33 cellular contexts compared by ENCODE assay signal in genomic region chr11:71190551-71190950, GRCh38.
"Had no signal": no experiment of that assay in that cellular context is flagged by ENCODE, and none has a peak within 500 bp of the region (broad histone marks: within the 10 kb centered on the region; RNA-seq: fewer than 3 reads in every experiment).

No MANE protein-coding gene starts in this region.

- H3K36me3 ChIP-seq: ascending aorta, cardiac muscle cell, Peyer's patch had no signal

- DNase-seq: activated CD4-positive, alpha-beta T cell treated with anti-CD3 and anti-CD28 coated beads, Interleukin-2, amount 10 ng/mL, durations not matched to agents 24 days and 14 days; activated CD4-positive, alpha-beta T cell treated with anti-CD3 and anti-CD28 coated beads, Interleukin-2, amount 50 U/mL, for 4 hours; activated CD4-positive, CD25-positive, alpha-beta regulatory T cell; activated CD8-positive, alpha-beta T cell treated with anti-CD3 and anti-CD28 coated beads for 36 hours; activated naive CD4-positive, alpha-beta T cell; activated naive CD4-positive, alpha-beta T cell treated with anti-CD3 and anti-CD28 coated beads, Interleukin-2, amount 50 U/mL, for 16 hours; activated naive CD8-positive, alpha-beta T cell treated with anti-CD3 and anti-CD28 coated beads for 36 hours; activated T-cell treated with anti-CD3 and anti-CD28 coated beads, Interleukin-2, amount 50 U/mL, for 4 hours; amniotic stem cell; Karpas-422; KBM-7; NCI-H1105 treated with DMSO at 0.1 percent for 48 hours; NCI-H1436; NCI-H1694; NCI-H1930; NCI-H2081 treated with DMSO at 0.1 percent for 48 hours; NCI-H345; NCI-H524 treated with DMSO at 0.1 percent for 48 hours; NK-92 treated with Interleukin-12 subunit alpha and Interleukin-12 subunit beta, amount 100 ng/mL, for 24 hours; PC-3; RPMI8226; SIG-M5; T-helper 1 cell; T-helper 2 cell; T-helper 9 cell had no signal

- H3K27me3 ChIP-seq: ascending aorta, cardiac muscle cell, Peyer's patch had no signal

- H3K4me1 ChIP-seq: ascending aorta, Peyer's patch had no signal

- H3K36me3 Mint-ChIP-seq: activated naive CD8-positive, alpha-beta T cell treated with anti-CD3 and anti-CD28 coated beads for 36 hours; IgD-negative memory B cell had no signal

- H3K27ac ChIP-seq: ascending aorta, cardiac muscle cell, Peyer's patch, VCaP had no signal

- H3K27ac Mint-ChIP-seq: activated CD4-positive, alpha-beta T cell treated with anti-CD3 and anti-CD28 coated beads, Interleukin-2, amount 10 ng/mL, durations not matched to agents 24 days and 14 days; activated CD8-positive, alpha-beta T cell treated with anti-CD3 and anti-CD28 coated beads for 36 hours; activated naive CD8-positive, alpha-beta T cell treated with anti-CD3 and anti-CD28 coated beads for 36 hours; activated T-helper 1 cell treated with anti-CD3 and anti-CD28 coated beads, Interleukin-12 subunit alpha, Interleukin-12 subunit beta, Interleukin-2, Interleukin-4 antibody, amounts not matched to agents 30 ng/mL and 10 ng/mL and 1 ng/mL, durations not matched to agents 14 hours and 24 hours and 36 hours; IgD-negative memory B cell had no signal

- H3K9me3 ChIP-seq: ascending aorta, Peyer's patch had no signal

- H3K27me3 Mint-ChIP-seq: activated CD4-positive, alpha-beta T cell treated with anti-CD3 and anti-CD28 coated beads, Interleukin-2, amount 10 ng/mL, durations not matched to agents 24 days and 14 days; activated CD8-positive, alpha-beta T cell treated with anti-CD3 and anti-CD28 coated beads for 36 hours; activated naive CD8-positive, alpha-beta T cell treated with anti-CD3 and anti-CD28 coated beads for 36 hours had no signal

- H3K9me3 Mint-ChIP-seq: activated CD4-positive, alpha-beta T cell treated with anti-CD3 and anti-CD28 coated beads, Interleukin-2, amount 10 ng/mL, durations not matched to agents 24 days and 14 days; activated CD8-positive, alpha-beta T cell treated with anti-CD3 and anti-CD28 coated beads for 36 hours; activated naive CD8-positive, alpha-beta T cell treated with anti-CD3 and anti-CD28 coated beads for 36 hours; activated T-cell treated with anti-CD3 and anti-CD28 coated beads, Interleukin-2, amount 50 U/mL, for 4 hours; activated T-helper 1 cell treated with anti-CD3 and anti-CD28 coated beads, Interleukin-12 subunit alpha, Interleukin-12 subunit beta, Interleukin-2, Interleukin-4 antibody, amounts not matched to agents 30 ng/mL and 10 ng/mL and 1 ng/mL, durations not matched to agents 14 hours and 24 hours and 36 hours; IgD-negative memory B cell had no signal

- H3K4me3 ChIP-seq: ascending aorta, cardiac muscle cell, Peyer's patch had no signal

- H3K4me3 Mint-ChIP-seq: activated CD4-positive, alpha-beta T cell treated with anti-CD3 and anti-CD28 coated beads, Interleukin-2, amount 10 ng/mL, durations not matched to agents 24 days and 14 days; activated CD8-positive, alpha-beta T cell treated with anti-CD3 and anti-CD28 coated beads for 36 hours; activated naive CD8-positive, alpha-beta T cell treated with anti-CD3 and anti-CD28 coated beads for 36 hours; activated T-cell treated with anti-CD3 and anti-CD28 coated beads, Interleukin-2, amount 50 U/mL, for 4 hours; activated T-helper 1 cell treated with anti-CD3 and anti-CD28 coated beads, Interleukin-12 subunit alpha, Interleukin-12 subunit beta, Interleukin-2, Interleukin-4 antibody, amounts not matched to agents 30 ng/mL and 10 ng/mL and 1 ng/mL, durations not matched to agents 14 hours and 24 hours and 36 hours; IgD-negative memory B cell had no signal

- H3K4me1 Mint-ChIP-seq: activated CD4-positive, alpha-beta T cell treated with anti-CD3 and anti-CD28 coated beads, Interleukin-2, amount 10 ng/mL, durations not matched to agents 24 days and 14 days; activated naive CD8-positive, alpha-beta T cell treated with anti-CD3 and anti-CD28 coated beads for 36 hours; IgD-negative memory B cell had no signal

- ATAC-seq: activated CD8-positive, alpha-beta T cell treated with anti-CD3 and anti-CD28 coated beads for 36 hours; activated T-cell treated with anti-CD3 and anti-CD28 coated beads, Interleukin-2, amount 50 U/mL, for 4 hours; PC-3; Right ventricle myocardium inferior; SK-N-SH treated with all-trans-retinoic acid at 6 μM for 48 hours had no signal
